Comparison of ENCODE assay signal across 9 cellular contexts in genomic region chr12:57735198-57735855, GRCh38. TPM values are rescaled to one million over a fixed set of nuclear protein-coding genes. Genes with fewer than 3 reads are reported as not detected.
A peak's percentile ranks its signal among the peaks of the same experiment; 100 is the strongest.
DNase-seq lines count a peak whose midpoint lies in the region; ATAC-seq and TF ChIP-seq lines count a peak whose summit lies in the region.
"Had no signal": no experiment of that assay in that cellular context is flagged by ENCODE, and none has a peak within 500 bp of the region (broad histone marks: within the 10 kb centered on the region; RNA-seq: fewer than 3 reads in every experiment).

No MANE protein-coding gene starts in this region.

- no peaks in the 10 kb centered on the region for H3K9me3 Mint-ChIP-seq in activated T-cell treated with anti-CD3 and anti-CD28 coated beads, Interleukin-2, amount 50 U/mL, for 72 hours
- no peaks in the 10 kb centered on the region for H3K9me3 Mint-ChIP-seq in activated T-helper 17 cell treated with anti-CD3 and anti-CD28 coated beads, Interleukin-2, amount 50 U/mL, for 72 hours

- peaks cover 24% of the 10 kb centered on the region for H3K4me1 Mint-ChIP-seq in activated T-cell treated with anti-CD3 and anti-CD28 coated beads, Interleukin-2, amount 50 U/mL, for 72 hours (ENCODE audit: low read depth)
- peaks cover 17% of the 10 kb centered on the region for H3K4me1 Mint-ChIP-seq in activated T-helper 17 cell treated with anti-CD3 and anti-CD28 coated beads, Interleukin-2, amount 50 U/mL, for 72 hours

- H3K36me3 ChIP-seq in esophagus muscularis mucosa (no peaks in the 10 kb centered on the region), gastrocnemius medialis (no peaks in the 10 kb centered on the region)

- intact Hi-C loops in esophagus muscularis mucosa (cut with DNase I) = no loop called here
- intact Hi-C loops in gastrocnemius medialis (cut with DNase I; ENCODE audit: low total_unique reads) = no loop called here

- no peaks in the 10 kb centered on the region for H3K9me3 ChIP-seq in esophagus muscularis mucosa
- no peaks in the 10 kb centered on the region for H3K9me3 ChIP-seq in gastrocnemius medialis

- TF ChIP-seq EP300 in esophagus muscularis mucosa (IDR thresholded peaks at IDR 0.05) = no peak

- no peak for DNase-seq in activated T-cell treated with anti-CD3 and anti-CD28 coated beads, Interleukin-2, amount 50 U/mL, for 72 hours
- no peak for DNase-seq in activated T-cell treated with anti-CD3 and anti-CD28 coated beads for 4 hours
- DNase-seq in NAMALWA (ENCODE audit: low spot score) = peak; percentile 35
- no peak for DNase-seq in esophagus muscularis mucosa (ENCODE audit: extremely low spot score)
- DNase-seq in gastrocnemius medialis = no peak
- DNase-seq in activated CD8-positive, alpha-beta memory T cell treated with anti-CD3 and anti-CD28 coated beads, Interleukin-2, amount 50 U/mL, for 48 hours = no peak
- no peak for DNase-seq in SKM-1 treated with dmso at 0.1 percent for 144 hours (lab: John Stamatoyannopoulos, UW; ENCODE audit: unreplicated experiment)
- DNase-seq: central memory CD4-positive, alpha-beta T cell had no signal

- TF ChIP-seq POLR2A in esophagus muscularis mucosa (IDR thresholded peaks at IDR 0.05; ENCODE audit: low read depth) (no peak), gastrocnemius medialis (IDR thresholded peaks at IDR 0.05) (no peak)

- no peak overlapping the region for H3K4me3 Mint-ChIP-seq in activated T-cell treated with anti-CD3 and anti-CD28 coated beads, Interleukin-2, amount 50 U/mL, for 72 hours
- no peak overlapping the region for H3K4me3 Mint-ChIP-seq in activated T-helper 17 cell treated with anti-CD3 and anti-CD28 coated beads, Interleukin-2, amount 50 U/mL, for 72 hours

- in situ Hi-C loops in gastrocnemius medialis (cut with MboI; ENCODE audit: low sequenced_read_pairs in 4 of 4) = no loop called here

- peak overlapping the region in 3 of 4 donors; percentile 15 to 28 (median 22) for H3K4me3 ChIP-seq in esophagus muscularis mucosa
- H3K4me3 ChIP-seq in gastrocnemius medialis = peak overlapping the region in 3 of 4 donors; percentile 4 to 47 (median 13)

- H3K27ac Mint-ChIP-seq in activated T-cell treated with anti-CD3 and anti-CD28 coated beads, Interleukin-2, amount 50 U/mL, for 72 hours = peak overlapping the region; percentile 6
- H3K27ac Mint-ChIP-seq in activated T-helper 17 cell treated with anti-CD3 and anti-CD28 coated beads, Interleukin-2, amount 50 U/mL, for 72 hours = no peak overlapping the region

- H3K27ac ChIP-seq in esophagus muscularis mucosa (replicated peaks in 1 of 4) (no peak overlapping the region), gastrocnemius medialis (peak overlapping the region in 2 of 4 donors; percentile 35 to 38)

- peaks cover 38 to 43% (median 40%) of the 10 kb centered on the region in 4 donors for H3K4me1 ChIP-seq in esophagus muscularis mucosa
- peaks cover 7 to 27% of the 10 kb centered on the region in 2 donors for H3K4me1 ChIP-seq in gastrocnemius medialis

- WGBS in esophagus muscularis mucosa = 47% methylated on average over 6 of the region's 8 CpGs

- peaks cover 16 to 99% (median 56%) of the 10 kb centered on the region in 4 donors for H3K27me3 ChIP-seq in esophagus muscularis mucosa
- H3K27me3 ChIP-seq in gastrocnemius medialis = peaks cover 46 to 53% (median 52%) of the 10 kb centered on the region in 3 donors

- H3K36me3 Mint-ChIP-seq in activated T-cell treated with anti-CD3 and anti-CD28 coated beads, Interleukin-2, amount 50 U/mL, for 72 hours (ENCODE audit: insufficient read depth in 2 of 2) = peaks cover 2 to 10% of the 10 kb centered on the region in 2 donors
- H3K36me3 Mint-ChIP-seq in activated T-helper 17 cell treated with anti-CD3 and anti-CD28 coated beads, Interleukin-2, amount 50 U/mL, for 72 hours (ENCODE audit: low read depth) = peaks cover 75% of the 10 kb centered on the region

- no peak for ATAC-seq in activated T-cell treated with anti-CD3 and anti-CD28 coated beads, Interleukin-2, amount 50 U/mL, for 72 hours (replicated peaks in 1 of 2)
- ATAC-seq in gastrocnemius medialis = peak in 1 of 2 donors; percentile 13
- ATAC-seq in activated T-helper 17 cell treated with anti-CD3 and anti-CD28 coated beads, Interleukin-2, amount 50 U/mL, for 72 hours (replicated peaks) = no peak

- H3K27me3 Mint-ChIP-seq in activated T-cell treated with anti-CD3 and anti-CD28 coated beads, Interleukin-2, amount 50 U/mL, for 72 hours (ENCODE audit: low read depth) = no peaks in the 10 kb centered on the region
- H3K27me3 Mint-ChIP-seq in activated T-helper 17 cell treated with anti-CD3 and anti-CD28 coated beads, Interleukin-2, amount 50 U/mL, for 72 hours = no peaks in the 10 kb centered on the region

- TF ChIP-seq CTCF in esophagus muscularis mucosa (IDR thresholded peaks at IDR 0.05) (no peak), gastrocnemius medialis (IDR thresholded peaks at IDR 0.05 in 4 of 5, conservative IDR thresholded peaks at IDR 0.05 in 1 of 5) (no peak)

RNA-seq across cellular contexts. Expression of gene AGAP2, which starts 3.2 kb away (rescaled TPM):
- total RNA-seq in activated T-cell treated with anti-CD3 and anti-CD28 coated beads, Interleukin-2, amount 50 U/mL, for 72 hours = 10 to 100 TPM; 21.7 to 26.9 TPM
- 10 to 100 TPM in 1 of 4 donors, 1 to 10 TPM in 3; 2.5 to 11.2 (median 3.6) TPM for total RNA-seq in esophagus muscularis mucosa
- 1 to 10 TPM; 1.8 to 5.4 (median 3.7) TPM for total RNA-seq in gastrocnemius medialis
- total RNA-seq in activated T-helper 17 cell treated with anti-CD3 and anti-CD28 coated beads, Interleukin-2, amount 50 U/mL, for 72 hours = 10 to 100 TPM; 34.9 to 52.0 TPM

RNA-seq across cellular contexts. Expression of gene TSPAN31, which starts 9.5 kb away (rescaled TPM):
- total RNA-seq in activated T-cell treated with anti-CD3 and anti-CD28 coated beads, Interleukin-2, amount 50 U/mL, for 72 hours = 10 to 100 TPM; 18.2 to 19.6 TPM
- 10 to 100 TPM; 34.3 to 45.1 (median 42.1) TPM for total RNA-seq in esophagus muscularis mucosa
- 10 to 100 TPM; 25.5 to 58.9 (median 32.2) TPM for total RNA-seq in gastrocnemius medialis
- total RNA-seq in activated T-helper 17 cell treated with anti-CD3 and anti-CD28 coated beads, Interleukin-2, amount 50 U/mL, for 72 hours = 10 to 100 TPM; 10.7 to 18.7 TPM

RNA-seq across cellular contexts. Expression of gene CDK4, which starts 16.8 kb away (rescaled TPM):
- total RNA-seq in activated T-cell treated with anti-CD3 and anti-CD28 coated beads, Interleukin-2, amount 50 U/mL, for 72 hours = 100 to 1,000 TPM; 150 to 154 TPM
- 10 to 100 TPM; 43.6 to 85.7 (median 71.3) TPM for total RNA-seq in esophagus muscularis mucosa
- 10 to 100 TPM; 39.7 to 55.5 (median 47.4) TPM for total RNA-seq in gastrocnemius medialis
- total RNA-seq in activated T-helper 17 cell treated with anti-CD3 and anti-CD28 coated beads, Interleukin-2, amount 50 U/mL, for 72 hours = 100 to 1,000 TPM; 132 to 242 TPM

RNA-seq across cellular contexts. Expression of gene MARCHF9, which starts 19.6 kb away (rescaled TPM):
- 10 to 100 TPM; 30.2 to 32.9 TPM for total RNA-seq in activated T-cell treated with anti-CD3 and anti-CD28 coated beads, Interleukin-2, amount 50 U/mL, for 72 hours
- 10 to 100 TPM in 2 of 4 donors, 1 to 10 TPM in 2; 5.6 to 16.9 (median 10.7) TPM for total RNA-seq in esophagus muscularis mucosa
- 10 to 100 TPM in 1 of 4 donors, 1 to 10 TPM in 3; 4.8 to 11.3 (median 7.9) TPM for total RNA-seq in gastrocnemius medialis
- 10 to 100 TPM; 22.5 to 26.9 TPM for total RNA-seq in activated T-helper 17 cell treated with anti-CD3 and anti-CD28 coated beads, Interleukin-2, amount 50 U/mL, for 72 hours

RNA-seq across cellular contexts. Expression of gene CYP27B1, which starts 31.6 kb away (rescaled TPM):
- total RNA-seq in activated T-cell treated with anti-CD3 and anti-CD28 coated beads, Interleukin-2, amount 50 U/mL, for 72 hours = 10 to 100 TPM; 11.1 to 14.7 TPM
- total RNA-seq in esophagus muscularis mucosa (under 1 TPM in 2 of 4 donors, not detected in 2; 0.32 to 0.66 TPM), gastrocnemius medialis (not detected)
- total RNA-seq in activated T-helper 17 cell treated with anti-CD3 and anti-CD28 coated beads, Interleukin-2, amount 50 U/mL, for 72 hours = 10 to 100 TPM; 14.4 to 14.7 TPM
